ENCODE assay signal across 28 cellular contexts in genomic region chr16:356756-357155, GRCh38.
"Had no signal": no experiment of that assay in that cellular context is flagged by ENCODE, and none has a peak within 500 bp of the region (broad histone marks: within the 10 kb centered on the region; RNA-seq: fewer than 3 reads in every experiment).

No MANE protein-coding gene starts in this region.

- H3K27ac Mint-ChIP-seq: stimulated activated naive CD8-positive, alpha-beta T cell treated with anti-CD3 and anti-CD28 coated beads, Interleukin-15, amount 100 ng/mL, for 72 hours had no signal

- H3K4me3 ChIP-seq: esophagus squamous epithelium, lower lobe of right lung, ovary, psoas muscle, skin epidermis, suprapubic skin, transverse colon, upper lobe of right lung, uterus had no signal

- H3K4me1 Mint-ChIP-seq: neural crest cell had no signal

- H3K36me3 Mint-ChIP-seq: natural killer cell treated with Interleukin-12 subunit alpha and Interleukin-12 subunit beta and Interleukin-15 and Interleukin-18, amount 100 ng/mL, for 72 hours had no signal

- FAIRE-seq: endometrium, islet of Langerhans had no signal

- H3K4me3 Mint-ChIP-seq: effector memory CD8-positive, alpha-beta T cell; natural killer cell treated with Interleukin-12 subunit alpha and Interleukin-12 subunit beta and Interleukin-15 and Interleukin-18, amount 100 ng/mL, for 72 hours; neural crest cell; stimulated activated naive CD8-positive, alpha-beta T cell treated with anti-CD3 and anti-CD28 coated beads, Interleukin-15, amount 100 ng/mL, for 72 hours had no signal

- H3K36me3 ChIP-seq: esophagus squamous epithelium, lower lobe of right lung, ovary, suprapubic skin, transverse colon, upper lobe of right lung, uterus had no signal

- H3K9me3 Mint-ChIP-seq: effector memory CD8-positive, alpha-beta T cell; natural killer cell treated with Interleukin-12 subunit alpha and Interleukin-12 subunit beta and Interleukin-15 and Interleukin-18, amount 100 ng/mL, for 72 hours; neural crest cell; stimulated activated naive CD8-positive, alpha-beta T cell treated with anti-CD3 and anti-CD28 coated beads, Interleukin-15, amount 100 ng/mL, for 72 hours had no signal

- H3K27me3 ChIP-seq: ovary, suprapubic skin, transverse colon, upper lobe of right lung, uterus had no signal

- ATAC-seq: effector memory CD8-positive, alpha-beta T cell; left colon; left ventricle myocardium superior; lower lobe of right lung; natural killer cell treated with Interleukin-12 subunit alpha and Interleukin-12 subunit beta and Interleukin-15 and Interleukin-18, amount 100 ng/mL, for 72 hours; psoas muscle; right cardiac atrium; stimulated activated naive CD8-positive, alpha-beta T cell treated with anti-CD3 and anti-CD28 coated beads, Interleukin-15, amount 100 ng/mL, for 72 hours; upper lobe of right lung had no signal

- H3K27me3 Mint-ChIP-seq: effector memory CD8-positive, alpha-beta T cell; natural killer cell treated with Interleukin-12 subunit alpha and Interleukin-12 subunit beta and Interleukin-15 and Interleukin-18, amount 100 ng/mL, for 72 hours; stimulated activated naive CD8-positive, alpha-beta T cell treated with anti-CD3 and anti-CD28 coated beads, Interleukin-15, amount 100 ng/mL, for 72 hours had no signal

- DNase-seq: cerebellar nuclear complex; cortex of kidney; effector memory CD8-positive, alpha-beta T cell; erythroblast; esophagus squamous epithelium; foreskin melanocyte; kidney glomerular epithelial cell; left colon; left ventricle myocardium superior; lower lobe of right lung; nucleus accumbens; ovary; posterior cingulate gyrus; stimulated activated CD4-positive, alpha-beta T cell treated with anti-CD3 and anti-CD28 coated beads, Interleukin-15, amount 100 ng/mL, for 24 hours; stimulated activated CD4-positive, alpha-beta T cell treated with anti-CD3 and anti-CD28 coated beads, Interleukin-2, amount 100 ng/mL, for 48 hours; stimulated activated naive CD4-positive, alpha-beta T cell; stimulated activated naive CD8-positive, alpha-beta T cell treated with anti-CD3 and anti-CD28 coated beads, Interleukin-15, amount 100 ng/mL, for 72 hours; upper lobe of right lung; uterus had no signal
